Comparison of ENCODE assay signal across 9 cellular contexts in the genomic region with DNA sequence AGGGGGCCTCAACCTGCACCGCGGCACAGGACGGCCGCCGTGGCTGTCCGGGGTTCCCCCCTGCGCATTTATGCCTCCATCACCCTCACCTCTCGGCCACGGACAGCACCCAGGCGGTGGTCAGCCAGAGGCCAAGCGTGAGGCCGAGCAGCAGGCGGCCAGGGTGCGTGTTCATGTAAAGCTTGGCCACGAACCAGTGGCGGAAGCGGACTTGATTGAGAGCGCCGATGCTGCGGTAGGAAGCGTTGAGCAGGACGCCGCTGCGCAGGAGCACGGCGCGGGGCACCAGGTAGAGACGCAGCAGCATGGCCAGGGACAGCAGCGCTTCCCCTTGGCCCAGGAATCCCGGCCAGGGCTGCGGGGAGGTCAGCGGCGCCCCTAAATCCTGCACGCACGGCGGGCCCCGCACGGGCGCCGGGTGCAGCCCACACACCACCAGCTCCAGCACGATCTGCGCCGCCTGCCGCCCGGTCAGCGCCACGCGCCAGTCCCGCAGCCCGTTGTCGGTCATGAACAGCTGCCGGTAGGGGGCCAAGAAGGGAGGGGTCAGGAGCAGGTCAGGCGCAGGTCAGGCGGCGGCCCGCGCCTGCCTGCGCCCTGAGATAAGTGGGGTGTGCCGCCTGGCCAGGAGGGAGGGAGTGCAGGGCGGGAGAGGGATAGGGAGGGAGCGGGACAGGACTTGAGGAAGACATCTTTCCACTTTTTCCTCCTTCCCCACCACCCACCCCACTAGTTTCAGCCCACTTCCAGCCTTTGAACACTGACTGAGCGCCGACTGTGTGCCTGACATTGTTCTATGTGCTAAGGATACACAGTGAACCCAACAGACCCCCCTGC. TPM values are rescaled to one million over a fixed set of nuclear protein-coding genes. Genes with fewer than 3 reads are reported as not detected.
DNase-seq lines count a peak whose midpoint lies in the region; ATAC-seq, FAIRE-seq and TF ChIP-seq lines count a peak whose summit lies in the region.
"Had no signal": no experiment of that assay in that cellular context is flagged by ENCODE, and none has a peak within 500 bp of the region (broad histone marks: within the 10 kb centered on the region; RNA-seq: fewer than 3 reads in every experiment).

No MANE protein-coding gene starts in this region.

- intact Hi-C loops in colonic mucosa (cut with DNase I), result no loop called here
- intact Hi-C loops in kidney (cut with DNase I), result no loop called here
- intact Hi-C loops in posterior vena cava (cut with DNase I), result no loop called here

- H3K9me3 ChIP-seq in colonic mucosa, result no peaks in the 10 kb centered on the region
- no peaks in the 10 kb centered on the region for H3K9me3 ChIP-seq in kidney (ENCODE audit: control insufficient read depth in 1 of 2, low read length in 2 of 2)
- no peaks in the 10 kb centered on the region for H3K9me3 ChIP-seq in smooth muscle cell (replicated peaks; ENCODE audit: low read depth)
- H3K9me3 ChIP-seq in HAP-1, result no peaks in the 10 kb centered on the region

- H4K20me1 ChIP-seq in smooth muscle cell (ENCODE audit: low read depth), result no peaks in the 10 kb centered on the region

- WGBS in smooth muscle cell (ENCODE audit: low lambda C conversion rate), result 9% methylated on average over 56 of the region's 63 CpGs

- no peak for FAIRE-seq in kidney (lab: Jason Lieb, UNC)

- H3K27ac ChIP-seq in colonic mucosa (no peak overlapping the region), kidney (ENCODE audit: low read depth in 2 of 2, low read length in 2 of 2) (no peak overlapping the region), smooth muscle cell (ENCODE audit: low read depth) (no peak overlapping the region)

- H3K4me3 ChIP-seq in HFF-Myc (replicated peaks; ENCODE audit: low read depth, low read length) (peak overlapping the region; percentile 19; the same call in 1 of the 2 replicates), colonic mucosa (no peak overlapping the region), kidney (ENCODE audit: low read length in 2 of 2) (no peak overlapping the region), smooth muscle cell (peak overlapping the region; percentile 19), HAP-1 (no peak overlapping the region)

- ATAC-seq in GM18511 (IDR thresholded peaks at IDR 0.05; ENCODE audit: unreplicated experiment), result no peak

- H3K36me3 ChIP-seq in colonic mucosa (no peaks in the 10 kb centered on the region), kidney (ENCODE audit: control insufficient read depth in 1 of 2, insufficient read depth in 2 of 2, low read length in 2 of 2) (no peaks in the 10 kb centered on the region), smooth muscle cell (ENCODE audit: low read depth) (no peaks in the 10 kb centered on the region), HAP-1 (replicated peaks) (no peaks in the 10 kb centered on the region)

- H3K9ac ChIP-seq in colonic mucosa (ENCODE audit: low read depth in 2 of 2, low read length in 2 of 2), result peak overlapping the region; percentile 55 to 63
- no peak overlapping the region for H3K9ac ChIP-seq in kidney (ENCODE audit: low read length in 2 of 2)
- H3K9ac ChIP-seq in smooth muscle cell (ENCODE audit: low read depth), result no peak overlapping the region

- TF ChIP-seq CTCF in HFF-Myc (IDR thresholded peaks at IDR 0.05; ENCODE audit: low read depth, low read length, missing control alignments) (peak; percentile 40), colonic mucosa (IDR thresholded peaks at IDR 0.05) (peak; percentile 28), kidney (IDR thresholded peaks at IDR 0.05; ENCODE audit: borderline replicate concordance, extremely low read depth, insufficient read depth) (peak; percentile 37), smooth muscle cell (IDR thresholded peaks at IDR 0.05; ENCODE audit: borderline replicate concordance, insufficient read depth, poor library complexity, severe bottlenecking) (peak; percentile 66)

- H3K27me3 ChIP-seq in colonic mucosa (no peaks in the 10 kb centered on the region), smooth muscle cell (ENCODE audit: low read depth) (peaks cover 42% of the 10 kb centered on the region), HAP-1 (ENCODE audit: low read depth) (no peaks in the 10 kb centered on the region)

- H2AFZ ChIP-seq in smooth muscle cell (ENCODE audit: low read depth), result no peak overlapping the region

- no peaks in the 10 kb centered on the region for H3F3A ChIP-seq in smooth muscle cell (ENCODE audit: low read depth)

- peak overlapping the region; percentile 75 for H3K4me2 ChIP-seq in smooth muscle cell

- H3K79me2 ChIP-seq in smooth muscle cell (ENCODE audit: low read depth), result no peaks in the 10 kb centered on the region

- H3K4me1 ChIP-seq in colonic mucosa, result peaks cover 25% of the 10 kb centered on the region
- peaks cover 0 to 5% of the 10 kb centered on the region in 2 donors for H3K4me1 ChIP-seq in kidney (ENCODE audit: control insufficient read depth in 1 of 2, insufficient read depth in 1 of 2, low read depth in 1 of 2, low read length in 2 of 2)
- peaks cover 4% of the 10 kb centered on the region for H3K4me1 ChIP-seq in smooth muscle cell (ENCODE audit: low read depth)
- H3K4me1 ChIP-seq in HAP-1, result no peaks in the 10 kb centered on the region

- DNase-seq in HFF-Myc (ENCODE audit: extremely low read depth, low read depth) (no peak), colonic mucosa (peak; percentile 83), kidney (no peak), smooth muscle cell (lab: John Stamatoyannopoulos, UW; ENCODE audit: unreplicated experiment) (peak; percentile 21), posterior vena cava (ENCODE audit: low spot score) (no peak), HAP-1 (ENCODE audit: low spot score in 2 of 2) (no peak), activated T-cell treated with anti-CD3 and anti-CD28 coated beads for 4 hours (no peak)
- DNase-seq: NCI-H774 had no signal

- in situ Hi-C loops in HAP-1 (cut with MboI; ENCODE audit: low sequenced_read_pairs), result no loop called here

RNA-seq across cellular contexts. Expression of a gene that starts 6.5 kb away (rescaled TPM):
- 10 to 100 TPM; 25.4 to 60.9 TPM for total RNA-seq in colonic mucosa
- total RNA-seq in kidney, result 6.1 TPM
- 0.80 TPM for polyA plus RNA-seq in kidney (ENCODE audit: insufficient read depth, low read depth, low replicate concordance)
- 4.0 and 5.4 TPM in 2 replicates for total RNA-seq in smooth muscle cell
- 1.7 and 14.9 TPM in 2 replicates for polyA plus RNA-seq in smooth muscle cell
- total RNA-seq in posterior vena cava, result 1 to 10 TPM; 4.0 to 5.8 TPM

RNA-seq across cellular contexts. Expression of a gene that starts 19.6 kb away (rescaled TPM):
- total RNA-seq in colonic mucosa (10 to 100 TPM; 30.1 to 66.6 TPM), kidney (34.6 TPM), smooth muscle cell (12.8 and 13.2 TPM in 2 replicates), posterior vena cava (10 to 100 TPM; 35.3 to 40.4 TPM)
- polyA plus RNA-seq in kidney (ENCODE audit: insufficient read depth, low read depth, low replicate concordance) (25.1 TPM), smooth muscle cell (39.2 and 46.6 TPM in 2 replicates)

RNA-seq across cellular contexts. Expression of a gene that starts 27.9 kb away (rescaled TPM):
- total RNA-seq in colonic mucosa (1 to 10 TPM; 3.3 to 3.9 TPM), kidney (4.2 TPM), smooth muscle cell (3.1 and 6.9 TPM in 2 replicates), posterior vena cava (1 to 10 TPM; 2.5 to 4.0 TPM)
- polyA plus RNA-seq in kidney (ENCODE audit: insufficient read depth, low read depth, low replicate concordance) (1.8 TPM), smooth muscle cell (1.2 and 2.7 TPM in 2 replicates)

RNA-seq across cellular contexts. Expression of a gene that starts 52.8 kb away (rescaled TPM):
- total RNA-seq in colonic mucosa (1 to 10 TPM; 6.5 to 7.3 TPM), kidney (12.7 TPM), smooth muscle cell (4.1 and 8.0 TPM in 2 replicates), posterior vena cava (1 to 10 TPM; 9.7 to 9.8 TPM)
- polyA plus RNA-seq in kidney (ENCODE audit: insufficient read depth, low read depth, low replicate concordance) (3.3 TPM), smooth muscle cell (1.5 and 2.4 TPM in 2 replicates)

RNA-seq across cellular contexts. Expression of a gene that starts 58.4 kb away (rescaled TPM):
- total RNA-seq in colonic mucosa (not detected), kidney (not detected), smooth muscle cell (not detected in 2 replicates), posterior vena cava (not detected)
- polyA plus RNA-seq in kidney (ENCODE audit: insufficient read depth, low read depth, low replicate concordance) (not detected), smooth muscle cell (not detected in 2 replicates)

Comparison
In these comparisons a context has a peak if more than half of its experiments do, and no peak if none do; other contexts are left out.
1. DNase-seq: peak in colonic mucosa (single experiment) and smooth muscle cell (single experiment); none in HFF-Myc (single experiment), kidney (single experiment), posterior vena cava (single experiment), HAP-1 (0 of 2) and activated T-cell treated with anti-CD3 and anti-CD28 coated beads for 4 hours (single experiment).
2. H3K4me3 ChIP-seq: peak in HFF-Myc (single experiment) and smooth muscle cell (single experiment); none in colonic mucosa (single experiment), kidney (0 of 2) and HAP-1 (single experiment).
3. H3K9ac ChIP-seq: peak in colonic mucosa (2 of 2); none in kidney (0 of 2) and smooth muscle cell (single experiment).
4. Peak in every context shown above with its lines, with median percentiles within 50 percentile points of each other: CTCF ChIP-seq.